ENCODE assay signal across 10 cellular contexts in the genomic region with DNA sequence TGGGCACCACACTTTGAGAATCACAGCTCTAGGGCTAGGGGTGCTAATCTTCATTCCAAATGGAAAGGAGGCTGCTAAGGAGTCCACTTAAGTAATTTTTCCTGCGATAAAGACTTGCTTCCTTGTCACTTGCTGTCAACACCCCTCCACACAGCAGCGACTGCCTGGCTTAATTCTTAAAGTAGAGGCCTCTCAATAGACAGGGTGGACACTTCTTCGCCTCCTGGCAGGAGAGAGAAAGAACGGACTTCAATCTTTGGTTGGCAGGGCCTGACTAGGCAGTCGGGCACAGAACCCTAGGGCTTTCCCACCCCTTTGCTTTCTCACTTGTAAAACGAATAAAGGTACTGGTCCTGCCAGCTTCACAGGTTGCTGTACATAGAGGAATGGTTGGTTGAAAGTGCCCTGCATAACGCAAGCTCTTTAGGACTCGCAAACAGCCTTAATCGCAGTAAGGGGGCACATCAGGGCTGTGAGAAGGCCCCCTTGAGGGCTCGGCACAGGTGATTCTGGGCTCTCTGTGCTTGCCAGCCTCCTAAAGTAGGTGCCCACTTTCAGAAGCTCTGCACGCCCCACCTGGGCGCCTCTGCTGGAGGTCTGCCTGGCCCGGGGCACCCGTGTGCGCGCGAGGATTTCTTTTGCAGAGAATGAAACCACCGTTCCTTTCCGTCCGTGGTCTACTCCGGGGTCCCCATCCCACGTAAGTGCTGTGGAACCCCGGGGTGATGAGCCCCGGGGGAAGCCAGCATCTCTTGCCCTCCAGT. TPM values are rescaled to one million over a fixed set of nuclear protein-coding genes. Genes with fewer than 3 reads are reported as not detected.
A peak's percentile ranks its signal among the peaks of the same experiment; 100 is the strongest.
DNase-seq lines count a peak whose midpoint lies in the region; ATAC-seq, FAIRE-seq and TF ChIP-seq lines count a peak whose summit lies in the region.
"Had no signal": no experiment of that assay in that cellular context is flagged by ENCODE, and none has a peak within 500 bp of the region (broad histone marks: within the 10 kb centered on the region; RNA-seq: fewer than 3 reads in every experiment).

No MANE protein-coding gene starts in this region.

- H3K36me3 Mint-ChIP-seq in CD4-positive, alpha-beta memory T cell: no peaks in the 10 kb centered on the region
- no peaks in the 10 kb centered on the region for H3K36me3 Mint-ChIP-seq in activated CD8-positive, alpha-beta T cell treated with anti-CD3 and anti-CD28 coated beads for 36 hours (ENCODE audit: low read depth)

- H3K79me1 ChIP-seq in trophoblast cell (ENCODE audit: low read length): peaks cover 4% of the 10 kb centered on the region

- H3K27me3 ChIP-seq in CD4-positive, alpha-beta memory T cell (ENCODE audit: insufficient read depth, low read length): peaks cover 23% of the 10 kb centered on the region
- H3K27me3 ChIP-seq in gastroesophageal sphincter (no peaks in the 10 kb centered on the region), trophoblast cell (ENCODE audit: insufficient read depth, low read length) (peaks cover 25% of the 10 kb centered on the region)

- peaks cover 4 to 22% (median 11%) of the 10 kb centered on the region in 4 donors for H3K4me1 Mint-ChIP-seq in CD4-positive, alpha-beta memory T cell
- peaks cover 4% of the 10 kb centered on the region for H3K4me1 Mint-ChIP-seq in activated CD8-positive, alpha-beta T cell treated with anti-CD3 and anti-CD28 coated beads for 36 hours (ENCODE audit: low read depth)

- no peak for TF ChIP-seq POLR2A in gastroesophageal sphincter (IDR thresholded peaks at IDR 0.05)

- no peak overlapping the region for H4K8ac ChIP-seq in trophoblast cell (ENCODE audit: low read depth, low read length)

- no peaks in the 10 kb centered on the region for H3K9me3 Mint-ChIP-seq in CD4-positive, alpha-beta memory T cell
- no peaks in the 10 kb centered on the region for H3K9me3 Mint-ChIP-seq in activated CD8-positive, alpha-beta T cell treated with anti-CD3 and anti-CD28 coated beads for 36 hours

- no peak overlapping the region for H3K4me3 ChIP-seq in CD4-positive, alpha-beta memory T cell (ENCODE audit: low read length in 2 of 2)
- peak overlapping the region; percentile 54 to 60 for H3K4me3 ChIP-seq in gastroesophageal sphincter
- no peak overlapping the region for H3K4me3 ChIP-seq in trophoblast cell (ENCODE audit: low read depth, low read length)

- H4K91ac ChIP-seq in trophoblast cell (ENCODE audit: low read depth, low read length): no peak overlapping the region

- H2BK120ac ChIP-seq in trophoblast cell (ENCODE audit: insufficient read depth, low read length, poor library complexity): no peak overlapping the region

- no peak overlapping the region for H2AFZ ChIP-seq in trophoblast cell (ENCODE audit: insufficient read depth, low read length, poor library complexity)

- no peak overlapping the region for H3K4ac ChIP-seq in trophoblast cell (ENCODE audit: low read depth, low read length)

- no peak for FAIRE-seq in frontal cortex (lab: Jason Lieb, UNC)

- no peak overlapping the region for H3K27ac Mint-ChIP-seq in CD4-positive, alpha-beta memory T cell
- no peak overlapping the region for H3K27ac Mint-ChIP-seq in activated CD8-positive, alpha-beta T cell treated with anti-CD3 and anti-CD28 coated beads for 36 hours

- peak overlapping the region; percentile 92 for H3K4me2 ChIP-seq in trophoblast cell (ENCODE audit: low read length)

- TF ChIP-seq CTCF in activated CD8-positive, alpha-beta T cell treated with anti-CD3 and anti-CD28 coated beads for 36 hours (IDR thresholded peaks at IDR 0.05): no peak
- no peak for TF ChIP-seq CTCF in gastroesophageal sphincter (IDR thresholded peaks at IDR 0.05)

- H4K12ac ChIP-seq in trophoblast cell (ENCODE audit: low read depth, low read length): no peak overlapping the region

- H3K27ac ChIP-seq in CD4-positive, alpha-beta memory T cell (ENCODE audit: low read depth, low read length): no peak overlapping the region
- H3K27ac ChIP-seq in gastroesophageal sphincter (peak overlapping the region; percentile 5 to 97 (median 87)), trophoblast cell (ENCODE audit: low read depth, low read length) (no peak overlapping the region)

- H2AK5ac ChIP-seq in trophoblast cell (ENCODE audit: low read length): no peak overlapping the region

- no peaks in the 10 kb centered on the region for H3K9me3 ChIP-seq in CD4-positive, alpha-beta memory T cell (ENCODE audit: control insufficient read depth in 1 of 2, low read length in 2 of 2)
- H3K9me3 ChIP-seq in gastroesophageal sphincter (peaks cover 0 to 4% (median 0%) of the 10 kb centered on the region in 3 donors), trophoblast cell (ENCODE audit: insufficient read depth, low read depth, low read length) (no peaks in the 10 kb centered on the region)

- H2BK5ac ChIP-seq in trophoblast cell (ENCODE audit: low read depth, low read length, poor library complexity): no peak overlapping the region

- no peak overlapping the region for H2BK12ac ChIP-seq in trophoblast cell (ENCODE audit: low read length)

- H3K36me3 ChIP-seq in CD4-positive, alpha-beta memory T cell (ENCODE audit: insufficient read depth, low read length): no peaks in the 10 kb centered on the region
- H3K36me3 ChIP-seq in gastroesophageal sphincter (no peaks in the 10 kb centered on the region), trophoblast cell (ENCODE audit: control insufficient read depth in 1 of 2, insufficient read depth in 2 of 2, low read length in 2 of 2) (no peaks in the 10 kb centered on the region)

- H3K4me3 Mint-ChIP-seq in CD4-positive, alpha-beta memory T cell: peak overlapping the region in 5 of 8 donors; percentile 6 to 56 (median 44)
- peak overlapping the region; percentile 48 for H3K4me3 Mint-ChIP-seq in activated CD8-positive, alpha-beta T cell treated with anti-CD3 and anti-CD28 coated beads for 36 hours

- H3K27me3 Mint-ChIP-seq in CD4-positive, alpha-beta memory T cell: peaks cover 36 to 56% of the 10 kb centered on the region in 2 donors
- peaks cover 34% of the 10 kb centered on the region for H3K27me3 Mint-ChIP-seq in activated CD8-positive, alpha-beta T cell treated with anti-CD3 and anti-CD28 coated beads for 36 hours

- WGBS in gastroesophageal sphincter (ENCODE audit: low coverage in 1 of 2), 2 donors: 70 to 74% methylated on average over 3 to 4 of the region's 24 CpGs
- WGBS in trophoblast cell (ENCODE audit: extremely low coverage, insufficient coverage, insufficient read length): no CpG with 5 or more reads among the region's 24 CpGs

- TF ChIP-seq EP300 in gastroesophageal sphincter (IDR thresholded peaks at IDR 0.05): no peak

- no peak overlapping the region for H3K9ac ChIP-seq in trophoblast cell (ENCODE audit: low read length)

- no peak overlapping the region for H3K18ac ChIP-seq in trophoblast cell (ENCODE audit: low read length)

- no peak overlapping the region for H3K23ac ChIP-seq in trophoblast cell (ENCODE audit: low read length)

- intact Hi-C loops in CD4-positive, alpha-beta memory T cell (cut with micrococcal nuclease): no loop called here
- intact Hi-C loops in activated CD8-positive, alpha-beta T cell treated with anti-CD3 and anti-CD28 coated beads for 36 hours (cut with micrococcal nuclease): no loop called here

- ATAC-seq in activated CD8-positive, alpha-beta T cell treated with anti-CD3 and anti-CD28 coated beads for 36 hours: no peak
- ATAC-seq in gastroesophageal sphincter: no peak
- no peak for ATAC-seq in HG02623 (IDR thresholded peaks at IDR 0.05; ENCODE audit: unreplicated experiment)
- no peak for ATAC-seq in HG02840 (IDR thresholded peaks at IDR 0.05; ENCODE audit: low FRiP score, unreplicated experiment)

- H3K79me2 ChIP-seq in trophoblast cell (ENCODE audit: control insufficient read depth, insufficient read depth, low read length, poor library complexity): peaks cover 2% of the 10 kb centered on the region

- H3K4me1 ChIP-seq in CD4-positive, alpha-beta memory T cell (ENCODE audit: insufficient read depth, low read length): peaks cover 16% of the 10 kb centered on the region
- peaks cover 0 to 50% (median 10%) of the 10 kb centered on the region in 3 donors for H3K4me1 ChIP-seq in gastroesophageal sphincter
- H3K4me1 ChIP-seq in trophoblast cell (ENCODE audit: control insufficient read depth in 1 of 2, insufficient read depth in 2 of 2, low read length in 2 of 2): peaks cover 12% of the 10 kb centered on the region in 2 experiments

- CTCF ChIA-PET in CD4-positive, alpha-beta memory T cell (lab: Charles Lee; ENCODE audit: partially characterized antibody): interaction anchor here (1.1 to 2.6 kb wide), 4 partner anchors 9 to 90 kb away, joined by 3 to 17 read pairs (median 4); no protein-coding TSS in a partner anchor
- CTCF ChIA-PET in activated CD8-positive, alpha-beta T cell treated with anti-CD3 and anti-CD28 coated beads for 36 hours (lab: Charles Lee): interaction anchor here (1.0 to 10.0 kb wide), 5 partner anchors 11 to 130 kb away, joined by 3 to 253 read pairs (median 3); no protein-coding TSS in a partner anchor

- DNase-seq in CD4-positive, alpha-beta memory T cell: no peak
- DNase-seq in activated CD8-positive, alpha-beta T cell treated with anti-CD3 and anti-CD28 coated beads for 36 hours: no peak
- DNase-seq in trophoblast cell: no peak
- no peak for DNase-seq in ureter (ENCODE audit: low spot score)
- no peak for DNase-seq in frontal cortex (ENCODE audit: low spot score in 2 of 2)
- DNase-seq: amniotic stem cell, SIG-M5 had no signal

- no peak overlapping the region for H3K14ac ChIP-seq in trophoblast cell (ENCODE audit: low read length)

- POLR2A ChIA-PET in CD4-positive, alpha-beta memory T cell (lab: Charles Lee; ENCODE audit: partially characterized antibody): no interaction called here
- POLR2A ChIA-PET in activated CD8-positive, alpha-beta T cell treated with anti-CD3 and anti-CD28 coated beads for 36 hours (lab: Charles Lee): interaction anchor here (0.7 kb wide), 1 partner anchor 85 kb away, joined by 3 read pairs; no protein-coding TSS in a partner anchor

RNA-seq across cellular contexts. Expression of a gene that starts 47.6 kb away (rescaled TPM):
- under 1 TPM in 1 of 2 experiments, not detected in 1; 0.03 TPM for total RNA-seq in CD4-positive, alpha-beta memory T cell
- polyA plus RNA-seq in CD4-positive, alpha-beta memory T cell: not detected
- total RNA-seq in activated CD8-positive, alpha-beta T cell treated with anti-CD3 and anti-CD28 coated beads for 36 hours: under 1 TPM; 0.04 to 0.05 TPM
- total RNA-seq in gastroesophageal sphincter (100 to 1,000 TPM in 1 of 4 donors, 10 to 100 TPM in 3; 38.9 to 114 (median 62.1) TPM), ureter (40.9 TPM), frontal cortex (0.82 TPM)
- polyA plus RNA-seq in trophoblast cell (2013): 0.03 TPM in 2 replicates

Comparison
In these comparisons a context has a peak if more than half of its experiments do, and no peak if none do; other contexts are left out.
1. H3K27ac ChIP-seq: peak in gastroesophageal sphincter (4 of 4); none in CD4-positive, alpha-beta memory T cell (single experiment) and trophoblast cell (single experiment).
2. H3K4me3 ChIP-seq: peak in gastroesophageal sphincter (2 of 2); none in CD4-positive, alpha-beta memory T cell (0 of 2) and trophoblast cell (single experiment).
3. RNA of a gene that starts 47.6 kb away (total RNA-seq): 38.9 to 114 TPM in gastroesophageal sphincter and 40.9 TPM in ureter (single experiment); 0.82 TPM in frontal cortex (single experiment), 0.04 to 0.05 TPM in activated CD8-positive, alpha-beta T cell treated with anti-CD3 and anti-CD28 coated beads for 36 hours and 0.03 TPM in CD4-positive, alpha-beta memory T cell; every median in the first group is over 10 times any median in the second.